ENCODE assay signal across 23 cellular contexts in the genomic region with DNA sequence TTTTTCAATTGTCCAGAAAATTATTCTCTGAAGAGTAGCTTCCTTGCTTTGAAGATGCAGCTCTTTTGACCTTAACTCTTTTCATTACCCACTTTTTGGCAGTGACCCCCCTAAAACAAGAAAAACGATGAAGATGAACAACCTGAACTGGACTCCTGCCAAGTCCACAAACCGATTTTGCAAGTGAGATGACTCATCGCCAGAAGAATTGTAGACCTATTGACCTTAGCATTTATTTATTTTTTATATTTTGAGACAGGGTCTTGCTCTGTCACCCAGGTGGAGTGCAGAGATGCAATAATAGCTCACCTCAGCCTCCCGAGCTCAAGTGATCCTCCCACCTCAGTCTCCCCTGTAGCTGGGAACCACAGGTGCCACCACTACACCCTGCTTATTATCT.
DNase-seq lines count a peak whose midpoint lies in the region; ATAC-seq, FAIRE-seq and TF ChIP-seq lines count a peak whose summit lies in the region.
"Had no signal": no experiment of that assay in that cellular context is flagged by ENCODE, and none has a peak within 500 bp of the region (broad histone marks: within the 10 kb centered on the region; RNA-seq: fewer than 3 reads in every experiment).

No MANE protein-coding gene starts in this region.

- no peak overlapping the region for H3K9ac ChIP-seq in astrocyte (ENCODE audit: low read length)

- H3K9me3 Mint-ChIP-seq in Calu3 (ENCODE audit: low read depth, unreplicated experiment): no peaks in the 10 kb centered on the region
- no peaks in the 10 kb centered on the region for H3K9me3 Mint-ChIP-seq in astrocyte (ENCODE audit: unreplicated experiment)

- TF ChIP-seq CTCF in Calu3 (IDR thresholded peaks at IDR 0.05; ENCODE audit: unreplicated experiment) (no peak), astrocyte (IDR thresholded peaks at IDR 0.05; ENCODE audit: insufficient read depth, low read depth, low read length) (no peak), ascending aorta (IDR thresholded peaks at IDR 0.05) (no peak), tibial artery (IDR thresholded peaks at IDR 0.05) (no peak)

- no peak overlapping the region for H3K4me3 Mint-ChIP-seq in Calu3 (ENCODE audit: low read depth, unreplicated experiment)
- no peak overlapping the region for H3K4me3 Mint-ChIP-seq in astrocyte (ENCODE audit: unreplicated experiment)
- H3K4me3 Mint-ChIP-seq: activated naive CD8-positive, alpha-beta T cell treated with anti-CD3 and anti-CD28 coated beads, Interleukin-2, amount 50 U/mL, for 24 hours had no signal

- no TSS peak for BruUV-seq in Calu3 (replicated peaks; lab: Mats Ljungman, UMichigan)

- H4K20me1 ChIP-seq in astrocyte (ENCODE audit: insufficient read depth, low read length): no peaks in the 10 kb centered on the region

- ATAC-seq in HG03025 (IDR thresholded peaks at IDR 0.05; ENCODE audit: low FRiP score, unreplicated experiment) (no peak), GM19023 (IDR thresholded peaks at IDR 0.05; ENCODE audit: unreplicated experiment) (no peak)
- ATAC-seq: activated naive CD8-positive, alpha-beta T cell treated with anti-CD3 and anti-CD28 coated beads, Interleukin-2, amount 50 U/mL, for 24 hours; left ventricle myocardium superior; mucosa of descending colon; sciatic nerve had no signal

- no peak overlapping the region for H2AFZ ChIP-seq in astrocyte (ENCODE audit: low read depth, low read length)

- H3K36me3 Mint-ChIP-seq in Calu3 (ENCODE audit: insufficient read depth, unreplicated experiment) (peaks cover 5% of the 10 kb centered on the region), astrocyte (ENCODE audit: low read depth, unreplicated experiment) (no peaks in the 10 kb centered on the region)

- H3K4me1 ChIP-seq in astrocyte (ENCODE audit: insufficient read depth, low read length) (no peaks in the 10 kb centered on the region), ascending aorta (no peaks in the 10 kb centered on the region), tibial artery (no peaks in the 10 kb centered on the region)
- H3K4me1 ChIP-seq: upper lobe of left lung had no signal

- intact Hi-C loops in Calu3 (cut with micrococcal nuclease; ENCODE audit: unreplicated experiment): no loop called here
- intact Hi-C loops in ascending aorta (cut with DNase I): no loop called here
- intact Hi-C loops in tibial artery (cut with DNase I; ENCODE audit: low total_unique reads): no loop called here

- H3K9me3 ChIP-seq in astrocyte (ENCODE audit: insufficient read depth, low read depth, low read length) (no peaks in the 10 kb centered on the region), ascending aorta (no peaks in the 10 kb centered on the region), tibial artery (no peaks in the 10 kb centered on the region)
- H3K9me3 ChIP-seq: mucosa of descending colon, upper lobe of left lung had no signal

- peak overlapping the region; percentile 31 for H3K27ac Mint-ChIP-seq in Calu3 (ENCODE audit: unreplicated experiment)
- no peak overlapping the region for H3K27ac Mint-ChIP-seq in astrocyte (ENCODE audit: unreplicated experiment)
- H3K27ac Mint-ChIP-seq: activated naive CD8-positive, alpha-beta T cell treated with anti-CD3 and anti-CD28 coated beads, Interleukin-2, amount 50 U/mL, for 24 hours had no signal

- H3K27me3 Mint-ChIP-seq in Calu3 (ENCODE audit: unreplicated experiment) (no peaks in the 10 kb centered on the region), astrocyte (ENCODE audit: low read depth, unreplicated experiment) (no peaks in the 10 kb centered on the region)

- FAIRE-seq in astrocyte (lab: Jason Lieb, UNC): no peak

- CTCF ChIA-PET in Calu3 (lab: Charles Lee): interaction anchor here (0.6 to 1.1 kb wide), 2 partner anchors 9 to 344 kb away, joined by 4 read pairs; no protein-coding TSS in a partner anchor

- peaks cover 23% of the 10 kb centered on the region for H3K4me1 Mint-ChIP-seq in Calu3 (ENCODE audit: low read depth, unreplicated experiment)
- no peaks in the 10 kb centered on the region for H3K4me1 Mint-ChIP-seq in astrocyte (ENCODE audit: low read depth, unreplicated experiment)

- H3K27ac ChIP-seq in astrocyte (ENCODE audit: low read depth, low read length): no peak overlapping the region
- no peak overlapping the region for H3K27ac ChIP-seq in ascending aorta
- H3K27ac ChIP-seq in tibial artery: no peak overlapping the region
- H3K27ac ChIP-seq: coronary artery, upper lobe of left lung, WERI-Rb-1 had no signal

- DNase-seq in Calu3 (peak; percentile 40), LoVo (ENCODE audit: low spot score) (peak; percentile 41), astrocyte (ENCODE audit: low read depth) (peak; percentile 4), kidney tubule cell (ENCODE audit: low spot score) (peak; percentile 2), ascending aorta (ENCODE audit: low spot score in 2 of 2) (no peak), tibial artery (no peak)
- DNase-seq: activated effector memory CD4-positive, alpha-beta T cell treated with anti-CD3 and anti-CD28 coated beads, Interleukin-2, amount 50 U/mL, for 16 hours; activated naive CD8-positive, alpha-beta T cell treated with anti-CD3 and anti-CD28 coated beads, Interleukin-2, amount 50 U/mL, for 24 hours; C1 segment of cervical spinal cord; head of caudate nucleus; Kasumi-1; left ventricle myocardium superior; mucosa of descending colon; NCI-H1417; NCI-H2107; NCI-H510A treated with DMSO at 0.1 percent for 48 hours; RPMI8226; upper lobe of left lung; WERI-Rb-1 had no signal

- H3K36me3 ChIP-seq in astrocyte (ENCODE audit: insufficient read depth, low read length) (no peaks in the 10 kb centered on the region), ascending aorta (no peaks in the 10 kb centered on the region), tibial artery (no peaks in the 10 kb centered on the region)
- H3K36me3 ChIP-seq: upper lobe of left lung, WERI-Rb-1 had no signal

- no peaks in the 10 kb centered on the region for H3K79me2 ChIP-seq in astrocyte (ENCODE audit: insufficient read depth, low read length)

- H3K27me3 ChIP-seq in astrocyte (ENCODE audit: insufficient read depth, low read length): no peaks in the 10 kb centered on the region
- H3K27me3 ChIP-seq in ascending aorta: no peaks in the 10 kb centered on the region
- no peaks in the 10 kb centered on the region for H3K27me3 ChIP-seq in tibial artery
- H3K27me3 ChIP-seq: upper lobe of left lung had no signal

- H3K4me2 ChIP-seq in astrocyte (ENCODE audit: low read length): no peak overlapping the region

- H3K4me3 ChIP-seq in astrocyte (ENCODE audit: insufficient read depth, low read depth, low read length) (no peak overlapping the region), ascending aorta (no peak overlapping the region), tibial artery (no peak overlapping the region)
- H3K4me3 ChIP-seq: coronary artery, mucosa of descending colon, upper lobe of left lung had no signal

Comparison
In these comparisons a context has a peak if more than half of its experiments do, and no peak if none do; other contexts are left out.
1. DNase-seq: peak in Calu3 (single experiment), LoVo (single experiment), astrocyte (single experiment) and kidney tubule cell (single experiment); none in ascending aorta (0 of 2) and tibial artery (0 of 2).